Comparison of ENCODE assay signal across 8 cellular contexts in genomic region chr12:55726911-55727310, GRCh38. TPM values are rescaled to one million over a fixed set of nuclear protein-coding genes. Genes with fewer than 3 reads are reported as not detected.
DNase-seq lines count a peak whose midpoint lies in the region; ATAC-seq, FAIRE-seq and TF ChIP-seq lines count a peak whose summit lies in the region.

No MANE protein-coding gene starts in this region.

- intact Hi-C loops in Right ventricle myocardium inferior (cut with DNase I), result no loop called here
- intact Hi-C loops in Right ventricle myocardium superior (cut with DNase I), result no loop called here
- intact Hi-C loops in uterus (cut with DNase I; ENCODE audit: low total_unique reads), result no loop called here

- FAIRE-seq in frontal cortex (lab: Jason Lieb, UNC), result no peak

- H3K4me3 ChIP-seq in choroid plexus epithelial cell (ENCODE audit: low read depth, low read length) (peak overlapping the region; percentile 92), muscle layer of colon (ENCODE audit: low read depth in 1 of 2, low read length in 2 of 2) (peak overlapping the region; percentile 83 to 97), uterus (peak overlapping the region in 1 of 2 donors; percentile 75)

- no peak for TF ChIP-seq POLR2A in uterus (IDR thresholded peaks at IDR 0.05)

- H3K27ac ChIP-seq in muscle layer of colon (ENCODE audit: low read depth, low read length) (peak overlapping the region; percentile 98), uterus (peak overlapping the region; percentile 99)

- DNase-seq in Right ventricle myocardium inferior (ENCODE audit: missing footprints), result peak; percentile 74
- no peak for DNase-seq in Right ventricle myocardium superior
- DNase-seq in choroid plexus epithelial cell (ENCODE audit: low read depth), result no peak
- no peak for DNase-seq in uterus
- no peak for DNase-seq in frontal cortex (ENCODE audit: low spot score in 2 of 2)
- DNase-seq in ureter (ENCODE audit: low spot score), result no peak

- H3K4me1 ChIP-seq in muscle layer of colon (ENCODE audit: insufficient read depth, low read length) (peaks cover 55% of the 10 kb centered on the region), uterus (peaks cover 0 to 8% of the 10 kb centered on the region in 2 donors)

- ATAC-seq in Right ventricle myocardium inferior (no peak), Right ventricle myocardium superior (ENCODE audit: poor library complexity) (no peak), GM19467 (IDR thresholded peaks at IDR 0.05; ENCODE audit: unreplicated experiment) (no peak)

- peak overlapping the region; percentile 91 for H3K9ac ChIP-seq in muscle layer of colon (ENCODE audit: low read length)

- no peaks in the 10 kb centered on the region for H3K27me3 ChIP-seq in muscle layer of colon (ENCODE audit: control insufficient read depth in 1 of 2, insufficient read depth in 2 of 2, low read length in 2 of 2)
- H3K27me3 ChIP-seq in uterus, result no peaks in the 10 kb centered on the region

- H3K36me3 ChIP-seq in muscle layer of colon (ENCODE audit: insufficient read depth, low read length) (peaks cover 36% of the 10 kb centered on the region), uterus (no peaks in the 10 kb centered on the region)

- H3K9me3 ChIP-seq in muscle layer of colon (ENCODE audit: low read length) (no peaks in the 10 kb centered on the region), uterus (no peaks in the 10 kb centered on the region)

- TF ChIP-seq CTCF in choroid plexus epithelial cell (conservative IDR thresholded peaks at IDR 0.05; ENCODE audit: low read depth, low read length) (no peak), uterus (IDR thresholded peaks at IDR 0.05) (no peak)

RNA-seq across cellular contexts. Expression of gene CD63, which starts 1.9 kb away (rescaled TPM):
- total RNA-seq in Right ventricle myocardium inferior (790 TPM), Right ventricle myocardium superior (723 TPM), uterus (100 to 1,000 TPM; 417 to 911 (median 637) TPM), frontal cortex (227 TPM), ureter (905 TPM)

RNA-seq across cellular contexts. Expression of gene RDH5, which starts 6.7 kb away (rescaled TPM):
- total RNA-seq in Right ventricle myocardium inferior (12.9 TPM), Right ventricle myocardium superior (10.1 TPM), uterus (10 to 100 TPM in 2 of 4 donors, 1 to 10 TPM in 2; 4.1 to 16.8 (median 9.7) TPM), frontal cortex (4.5 TPM), ureter (5.8 TPM)

RNA-seq across cellular contexts. Expression of gene BLOC1S1, which starts 11.1 kb away (rescaled TPM):
- total RNA-seq in Right ventricle myocardium inferior (128 TPM), Right ventricle myocardium superior (119 TPM), uterus (100 to 1,000 TPM in 3 of 4 donors, 10 to 100 TPM in 1; 53.6 to 238 (median 140) TPM), frontal cortex (21.2 TPM), ureter (105 TPM)

RNA-seq across cellular contexts. Expression of gene GDF11, which starts 16.0 kb away (rescaled TPM):
- total RNA-seq in Right ventricle myocardium inferior (9.7 TPM), Right ventricle myocardium superior (6.0 TPM), uterus (10 to 100 TPM in 1 of 4 donors, 1 to 10 TPM in 2, under 1 TPM in 1; 0.77 to 17.1 (median 5.0) TPM), frontal cortex (6.1 TPM), ureter (7.2 TPM)

RNA-seq across cellular contexts. Expression of gene ITGA7, which starts 19.2 kb away (rescaled TPM):
- 479 TPM for total RNA-seq in Right ventricle myocardium inferior
- 437 TPM for total RNA-seq in Right ventricle myocardium superior
- 100 to 1,000 TPM in 1 of 4 donors, 10 to 100 TPM in 2, 1 to 10 TPM in 1; 6.8 to 167 (median 29.4) TPM for total RNA-seq in uterus
- 3.7 TPM for total RNA-seq in frontal cortex
- total RNA-seq in ureter, result 99.7 TPM
